ENCODE assay signal across 12 cellular contexts in the genomic region with DNA sequence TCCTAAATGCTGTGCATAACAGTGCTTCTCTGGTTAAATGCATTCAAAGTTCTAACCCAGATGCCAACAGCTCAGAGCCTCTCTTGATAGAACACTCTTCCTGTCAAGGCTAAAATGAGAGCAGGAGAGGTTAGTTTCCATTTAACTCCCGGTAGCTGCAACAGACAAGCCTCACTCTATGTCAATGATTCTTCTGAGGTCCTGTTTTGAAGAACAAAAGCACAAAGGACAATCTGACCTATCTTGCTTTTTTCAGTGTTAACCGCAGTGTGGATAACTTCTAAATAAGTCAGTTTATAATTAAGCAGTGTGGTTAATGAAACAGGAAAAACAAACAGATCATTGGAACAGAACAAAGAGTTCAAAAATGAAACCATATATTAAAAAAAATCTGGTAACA.
DNase-seq lines count a peak whose midpoint lies in the region; ATAC-seq and TF ChIP-seq lines count a peak whose summit lies in the region.
"Had no signal": no experiment of that assay in that cellular context is flagged by ENCODE, and none has a peak within 500 bp of the region (broad histone marks: within the 10 kb centered on the region; RNA-seq: fewer than 3 reads in every experiment).

No MANE protein-coding gene starts in this region.

- H3K4me1 ChIP-seq in HUES48 (ENCODE audit: control insufficient read depth, insufficient read depth, low read length): peaks cover 26% of the 10 kb centered on the region
- H3K4me1 ChIP-seq in smooth muscle cell (ENCODE audit: low read depth): peaks cover 17% of the 10 kb centered on the region
- H3K4me1 ChIP-seq in foreskin keratinocyte: no peaks in the 10 kb centered on the region

- H3K36me3 Mint-ChIP-seq in activated naive CD4-positive, alpha-beta T cell treated with anti-CD3 and anti-CD28 coated beads for 36 hours (ENCODE audit: low read depth): peaks cover 5% of the 10 kb centered on the region

- H3K9ac ChIP-seq in HUES48 (ENCODE audit: low read depth, low read length): no peak overlapping the region
- peak overlapping the region; percentile 10 for H3K9ac ChIP-seq in smooth muscle cell (ENCODE audit: low read depth)

- H3F3A ChIP-seq in smooth muscle cell (ENCODE audit: low read depth): peaks cover 42% of the 10 kb centered on the region

- no peak overlapping the region for H3K4me3 ChIP-seq in HUES48 (ENCODE audit: low read depth, low read length)
- H3K4me3 ChIP-seq in smooth muscle cell: no peak overlapping the region
- H3K4me3 ChIP-seq: gastroesophageal sphincter, right atrium auricular region had no signal

- 64% methylated on average over 2 of the region's 2 CpGs for WGBS in smooth muscle cell (ENCODE audit: low lambda C conversion rate)

- peak overlapping the region; percentile 57 for H3K4me3 Mint-ChIP-seq in activated naive CD4-positive, alpha-beta T cell treated with anti-CD3 and anti-CD28 coated beads for 36 hours

- H3K4me1 Mint-ChIP-seq in activated naive CD4-positive, alpha-beta T cell treated with anti-CD3 and anti-CD28 coated beads for 36 hours (ENCODE audit: low read depth): peaks cover 76% of the 10 kb centered on the region

- H3K9me3 ChIP-seq in HUES48 (ENCODE audit: control insufficient read depth, insufficient read depth, low read length) (no peaks in the 10 kb centered on the region), smooth muscle cell (replicated peaks; ENCODE audit: low read depth) (no peaks in the 10 kb centered on the region)
- H3K9me3 ChIP-seq: gastroesophageal sphincter, right atrium auricular region had no signal

- H3K36me3 ChIP-seq in HUES48 (ENCODE audit: control insufficient read depth, insufficient read depth, low read length) (no peaks in the 10 kb centered on the region), smooth muscle cell (ENCODE audit: low read depth) (no peaks in the 10 kb centered on the region)
- H3K36me3 ChIP-seq: gastroesophageal sphincter, right atrium auricular region had no signal

- intact Hi-C loops in activated naive CD4-positive, alpha-beta T cell treated with anti-CD3 and anti-CD28 coated beads for 36 hours (cut with micrococcal nuclease): no loop called here

- no peaks in the 10 kb centered on the region for H4K20me1 ChIP-seq in smooth muscle cell (ENCODE audit: low read depth)

- CTCF ChIA-PET in activated naive CD4-positive, alpha-beta T cell treated with anti-CD3 and anti-CD28 coated beads for 36 hours (lab: Charles Lee): interaction anchor here (1.5 kb wide), 1 partner anchor 49 kb away, joined by 4 read pairs; no protein-coding TSS in a partner anchor

- DNase-seq in activated naive CD4-positive, alpha-beta T cell treated with anti-CD3 and anti-CD28 coated beads for 36 hours: no peak
- DNase-seq in activated naive CD4-positive, alpha-beta T cell treated with Interleukin-2 at 50 U/mL for 16 hours: no peak
- DNase-seq in central memory CD4-positive, alpha-beta T cell: peak; percentile 31
- DNase-seq in smooth muscle cell (lab: John Stamatoyannopoulos, UW; ENCODE audit: unreplicated experiment) (no peak), foreskin keratinocyte (no peak)
- DNase-seq: NCI-H2081 treated with DMSO at 0.1 percent for 48 hours had no signal

- H3K4me2 ChIP-seq in smooth muscle cell: peak overlapping the region; percentile 78

- H3K27me3 Mint-ChIP-seq in activated naive CD4-positive, alpha-beta T cell treated with anti-CD3 and anti-CD28 coated beads for 36 hours (ENCODE audit: low read depth): no peaks in the 10 kb centered on the region

- H2AFZ ChIP-seq in smooth muscle cell (ENCODE audit: low read depth): peak overlapping the region; percentile 93

- H3K27me3 ChIP-seq in HUES48 (ENCODE audit: control insufficient read depth, insufficient read depth, low read length): no peaks in the 10 kb centered on the region
- no peaks in the 10 kb centered on the region for H3K27me3 ChIP-seq in smooth muscle cell (ENCODE audit: low read depth)
- H3K27me3 ChIP-seq in foreskin keratinocyte: no peaks in the 10 kb centered on the region
- H3K27me3 ChIP-seq: gastroesophageal sphincter, right atrium auricular region had no signal

- TF ChIP-seq CTCF in smooth muscle cell (IDR thresholded peaks at IDR 0.05; ENCODE audit: borderline replicate concordance, insufficient read depth, poor library complexity, severe bottlenecking) (no peak), foreskin keratinocyte (conservative IDR thresholded peaks at IDR 0.05) (no peak)

- no peaks in the 10 kb centered on the region for H3K79me2 ChIP-seq in smooth muscle cell (ENCODE audit: low read depth)

- no peak for ATAC-seq in foreskin keratinocyte
- no peak for ATAC-seq in GM21515 (IDR thresholded peaks at IDR 0.05; ENCODE audit: unreplicated experiment)
- no peak for ATAC-seq in HG02884 (IDR thresholded peaks at IDR 0.05; ENCODE audit: unreplicated experiment)
- ATAC-seq: gastroesophageal sphincter had no signal

- no peaks in the 10 kb centered on the region for H3K9me3 Mint-ChIP-seq in activated naive CD4-positive, alpha-beta T cell treated with anti-CD3 and anti-CD28 coated beads for 36 hours

- H3K27ac ChIP-seq in HUES48 (ENCODE audit: low read depth, low read length) (peak overlapping the region; percentile 21), smooth muscle cell (ENCODE audit: low read depth) (peak overlapping the region; percentile 66), foreskin keratinocyte (no peak overlapping the region)
- H3K27ac ChIP-seq: gastroesophageal sphincter, right atrium auricular region, RWPE1 had no signal

- H3K27ac Mint-ChIP-seq in activated naive CD4-positive, alpha-beta T cell treated with anti-CD3 and anti-CD28 coated beads for 36 hours: peak overlapping the region; percentile 91
